In the genomic region with DNA sequence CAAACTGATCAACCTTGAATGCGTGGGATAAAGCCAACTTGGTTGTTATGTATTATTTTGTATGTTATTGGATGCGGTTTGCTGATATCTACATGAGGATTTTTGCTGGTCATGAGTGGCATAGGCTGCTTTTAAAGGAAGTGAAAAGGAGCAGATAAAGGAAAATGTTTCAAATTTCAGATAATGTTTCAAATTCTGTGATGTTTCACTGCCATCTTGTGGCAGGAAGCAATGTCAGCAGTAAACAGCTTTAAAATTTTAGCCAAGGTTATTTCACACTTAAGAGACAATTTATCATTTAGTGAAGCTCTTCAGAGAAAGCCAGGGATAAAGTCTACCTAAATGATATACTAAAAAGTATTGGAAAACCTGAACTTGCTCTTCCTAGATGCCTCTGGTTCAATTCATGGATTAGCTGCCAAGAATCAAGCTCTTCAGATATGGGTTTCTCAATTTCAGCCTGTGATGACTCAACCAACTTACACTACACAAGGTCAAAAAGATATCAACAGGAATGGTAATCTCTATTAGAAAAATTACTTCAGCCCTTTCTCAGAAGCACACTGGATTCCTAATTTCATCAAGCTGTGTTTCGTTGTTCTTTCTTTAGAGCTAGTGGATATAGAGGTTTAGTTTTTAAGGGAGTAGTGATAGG, we compare ENCODE assay signal across 1 cellular context.
A peak's percentile ranks its signal among the peaks of the same experiment; 100 is the strongest.
TF ChIP-seq lines count a peak whose summit lies in the region.

No MANE protein-coding gene starts in this region.

TF ChIP-seq in K562, 482 proteins besides CTCF, POLR2A, EP300 and RAD21 (continued from another document):
- TF ChIP-seq SPI1 (IDR thresholded peaks at IDR 0.05; ENCODE audit: borderline replicate concordance, low read depth, low read length) (peak; percentile 8; the same call in 1 of the 2 replicates), ZNF316 (IDR thresholded peaks at IDR 0.05) (peak; percentile 78), SMAD4 (CRISPR knock-in tag; conservative IDR thresholded peaks at IDR 0.05) (no peak), RBBP5 (IDR thresholded peaks at IDR 0.05; ENCODE audit: borderline replicate concordance, insufficient read depth, low read length, poor library complexity, severe bottlenecking) (no peak), EP400 (IDR thresholded peaks at IDR 0.05) (0 out of 2 replicates have a peak, but pooled peaks have one; percentile 16), MTA1 (IDR thresholded peaks at IDR 0.05; ENCODE audit: borderline replicate concordance) (no peak), ZNF184 (CRISPR knock-in tag; IDR thresholded peaks at IDR 0.05) (no peak), CBX8 (IDR thresholded peaks at IDR 0.05; ENCODE audit: borderline replicate concordance, extremely low read depth, low read depth, low read length, poor library complexity, severe bottlenecking) (no peak), CEBPB (tag; IDR thresholded peaks at IDR 0.05) (peak; percentile 89)
